Comparison of ENCODE assay signal across 7 cellular contexts in genomic region chr9:136721339-136722092, GRCh38. TPM values are rescaled to one million over a fixed set of nuclear protein-coding genes. Genes with fewer than 3 reads are reported as not detected.
DNase-seq lines count a peak whose midpoint lies in the region; ATAC-seq, FAIRE-seq and TF ChIP-seq lines count a peak whose summit lies in the region.
"Had no signal": no experiment of that assay in that cellular context is flagged by ENCODE, and none has a peak within 500 bp of the region (broad histone marks: within the 10 kb centered on the region; RNA-seq: fewer than 3 reads in every experiment).

No MANE protein-coding gene starts in this region.

- no peak overlapping the region for H3K4me2 ChIP-seq in OCI-LY7 (ENCODE audit: low read length)
- H3K4me2 ChIP-seq in PC-9: no peak overlapping the region

- ATAC-seq in RWPE2 (ENCODE audit: low read depth) (peak; percentile 72), left colon (peak; percentile 12)

- no peak overlapping the region for H2AFZ ChIP-seq in OCI-LY7 (ENCODE audit: low read length)
- no peak overlapping the region for H2AFZ ChIP-seq in PC-9

- H3K36me3 ChIP-seq in RWPE2 (ENCODE audit: low read depth) (peaks cover 40% of the 10 kb centered on the region), OCI-LY7 (ENCODE audit: insufficient read depth, low read length) (peaks cover 50% of the 10 kb centered on the region), PC-9 (ENCODE audit: low read depth) (peaks cover 30% of the 10 kb centered on the region)

- H3K27me3 ChIP-seq in RWPE2 (ENCODE audit: insufficient read depth, poor library complexity, severe bottlenecking) (no peaks in the 10 kb centered on the region), PC-9 (ENCODE audit: insufficient read depth, low read depth) (no peaks in the 10 kb centered on the region)

- CTCF ChIA-PET in OCI-LY7 (lab: Charles Lee; ENCODE audit: unreplicated experiment): no interaction called here
- CTCF ChIA-PET in PC-9 (lab: Charles Lee): interaction anchor here (0.8 kb wide), 1 partner anchor 28 kb away, joined by 3 read pairs; no protein-coding TSS in a partner anchor

- DNase-seq in RWPE2 (ENCODE audit: low spot score) (no peak), left colon (no peak), OCI-LY7 (ENCODE audit: low spot score) (no peak), PC-9 (no peak), kidney tubule cell (ENCODE audit: low spot score) (no peak)

- H3K4me1 ChIP-seq in RWPE2 (ENCODE audit: insufficient read depth, poor library complexity, severe bottlenecking) (peaks cover 24% of the 10 kb centered on the region), OCI-LY7 (ENCODE audit: insufficient read depth, low read length, poor library complexity, severe bottlenecking) (peaks cover 24% of the 10 kb centered on the region), PC-9 (replicated peaks; ENCODE audit: insufficient read depth) (peaks cover 14% of the 10 kb centered on the region)

- H3F3A ChIP-seq in PC-9 (ENCODE audit: insufficient read depth, low read depth): peaks cover 61% of the 10 kb centered on the region

- no TSS peak for BruUV-seq in OCI-LY7 (replicated peaks; lab: Mats Ljungman, UMichigan)
- no TSS peak for BruUV-seq in PC-9 (replicated peaks; lab: Mats Ljungman, UMichigan)

- POLR2A ChIA-PET in OCI-LY7 (lab: Charles Lee): no interaction called here
- POLR2A ChIA-PET in PC-9 (lab: Charles Lee; ENCODE audit: unreplicated experiment): no interaction called here

- H3K79me2 ChIP-seq in OCI-LY7 (ENCODE audit: insufficient read depth, low read depth, low read length) (peaks cover 17% of the 10 kb centered on the region), PC-9 (ENCODE audit: low read depth) (peaks cover 24% of the 10 kb centered on the region)

- H3K27ac ChIP-seq in RWPE2 (ENCODE audit: poor library complexity, severe bottlenecking) (peak overlapping the region; percentile 33), OCI-LY7 (ENCODE audit: low read depth, low read length, poor library complexity, severe bottlenecking) (no peak overlapping the region), PC-9 (no peak overlapping the region)

- no peak for TF ChIP-seq CTCF in RWPE2 (IDR thresholded peaks at IDR 0.05; ENCODE audit: poor library complexity, severe bottlenecking)
- TF ChIP-seq CTCF in OCI-LY7 (conservative IDR thresholded peaks at IDR 0.05; ENCODE audit: low read length): no peak
- TF ChIP-seq CTCF in PC-9 (conservative IDR thresholded peaks at IDR 0.05): no peak

- H3K9me2 ChIP-seq in OCI-LY7 (ENCODE audit: insufficient read depth, low read length): no peaks in the 10 kb centered on the region
- H3K9me2 ChIP-seq in PC-9 (ENCODE audit: insufficient read depth): no peaks in the 10 kb centered on the region

- peak; percentile 19 for FAIRE-seq in G401.6 (lab: Jason Lieb, UNC)

- H3K4me3 ChIP-seq in RWPE2 (ENCODE audit: severe bottlenecking) (no peak overlapping the region), OCI-LY7 (ENCODE audit: low read depth, low read length, poor library complexity, severe bottlenecking) (no peak overlapping the region), PC-9 (no peak overlapping the region)

- H4K20me1 ChIP-seq in OCI-LY7 (ENCODE audit: insufficient read depth, low read length) (peaks cover 16% of the 10 kb centered on the region), PC-9 (ENCODE audit: insufficient read depth) (peaks cover 63% of the 10 kb centered on the region)

- intact Hi-C loops in left colon (cut with DNase I, micrococcal nuclease) (no loop called here), OCI-LY7 (cut with micrococcal nuclease; ENCODE audit: unreplicated experiment) (no loop called here), PC-9 (cut with micrococcal nuclease; ENCODE audit: unreplicated experiment) (loop anchor here (10.0 kb wide), 1 partner anchor 47 kb away; no protein-coding TSS in a partner anchor)

- no peaks in the 10 kb centered on the region for H3K9me3 ChIP-seq in RWPE2 (ENCODE audit: severe bottlenecking)
- no peaks in the 10 kb centered on the region for H3K9me3 ChIP-seq in OCI-LY7 (ENCODE audit: low read length)
- H3K9me3 ChIP-seq in PC-9 (ENCODE audit: insufficient read depth, low read depth): no peaks in the 10 kb centered on the region

RNA-seq across cellular contexts. Expression of gene DIPK1B, which starts 9.1 kb away (rescaled TPM):
- total RNA-seq in left colon: 1 to 10 TPM; 1.3 to 2.1 TPM
- 13.3 and 13.9 TPM in 2 replicates for total RNA-seq in OCI-LY7 (2014; rRNA removed; shearing (Covaris generic))
- 0.30 and 0.74 TPM in 2 replicates for total RNA-seq in OCI-LY7 (2022)
- total RNA-seq in PC-9 (2021): 19.0 and 32.6 TPM in 2 replicates
- total RNA-seq: activated CD8-positive, alpha-beta memory T cell treated with anti-CD3 and anti-CD28 coated beads for 36 hours had no signal

RNA-seq across cellular contexts. Expression of gene LCN10, which starts 21.2 kb away (rescaled TPM):
- 1 to 10 TPM; 1.2 to 2.4 TPM for total RNA-seq in left colon
- total RNA-seq in OCI-LY7 (2014; rRNA removed; shearing (Covaris generic)): not detected in 2 replicates
- not detected in 2 replicates for total RNA-seq in OCI-LY7 (2022)
- total RNA-seq in PC-9 (2021): 0.94 and 2.2 TPM in 2 replicates

RNA-seq across cellular contexts. Expression of gene LCN6, which starts 26.8 kb away (rescaled TPM):
- total RNA-seq in left colon: 1 to 10 TPM; 1.0 to 3.6 TPM
- total RNA-seq in OCI-LY7 (2014; rRNA removed; shearing (Covaris generic)): not detected in 2 replicates
- total RNA-seq in OCI-LY7 (2022): not detected in 2 replicates
- total RNA-seq in PC-9 (2021): not detected in 2 replicates
- total RNA-seq: activated CD8-positive, alpha-beta memory T cell treated with anti-CD3 and anti-CD28 coated beads for 36 hours had no signal

RNA-seq across cellular contexts. Expression of gene AGPAT2, which starts 34.3 kb away (rescaled TPM):
- total RNA-seq in left colon (100 to 1,000 TPM; 152 to 211 TPM), OCI-LY7 (2022) (15.2 and 18.3 TPM in 2 replicates), PC-9 (2021) (124 and 136 TPM in 2 replicates)
- total RNA-seq in OCI-LY7 (2014; rRNA removed; shearing (Covaris generic)): 20.8 and 29.6 TPM in 2 replicates

RNA-seq across cellular contexts. Expression of gene LCN8, which starts 36.5 kb away (rescaled TPM):
- total RNA-seq in left colon: under 1 TPM in 1 of 2 donors, not detected in 1; 0.36 TPM
- total RNA-seq in OCI-LY7 (2014; rRNA removed; shearing (Covaris generic)): not detected in 2 replicates
- total RNA-seq in OCI-LY7 (2022): not detected in 2 replicates
- total RNA-seq in PC-9 (2021): not detected in 2 replicates
- total RNA-seq: activated CD8-positive, alpha-beta memory T cell treated with anti-CD3 and anti-CD28 coated beads for 36 hours had no signal
